In the genomic region with DNA sequence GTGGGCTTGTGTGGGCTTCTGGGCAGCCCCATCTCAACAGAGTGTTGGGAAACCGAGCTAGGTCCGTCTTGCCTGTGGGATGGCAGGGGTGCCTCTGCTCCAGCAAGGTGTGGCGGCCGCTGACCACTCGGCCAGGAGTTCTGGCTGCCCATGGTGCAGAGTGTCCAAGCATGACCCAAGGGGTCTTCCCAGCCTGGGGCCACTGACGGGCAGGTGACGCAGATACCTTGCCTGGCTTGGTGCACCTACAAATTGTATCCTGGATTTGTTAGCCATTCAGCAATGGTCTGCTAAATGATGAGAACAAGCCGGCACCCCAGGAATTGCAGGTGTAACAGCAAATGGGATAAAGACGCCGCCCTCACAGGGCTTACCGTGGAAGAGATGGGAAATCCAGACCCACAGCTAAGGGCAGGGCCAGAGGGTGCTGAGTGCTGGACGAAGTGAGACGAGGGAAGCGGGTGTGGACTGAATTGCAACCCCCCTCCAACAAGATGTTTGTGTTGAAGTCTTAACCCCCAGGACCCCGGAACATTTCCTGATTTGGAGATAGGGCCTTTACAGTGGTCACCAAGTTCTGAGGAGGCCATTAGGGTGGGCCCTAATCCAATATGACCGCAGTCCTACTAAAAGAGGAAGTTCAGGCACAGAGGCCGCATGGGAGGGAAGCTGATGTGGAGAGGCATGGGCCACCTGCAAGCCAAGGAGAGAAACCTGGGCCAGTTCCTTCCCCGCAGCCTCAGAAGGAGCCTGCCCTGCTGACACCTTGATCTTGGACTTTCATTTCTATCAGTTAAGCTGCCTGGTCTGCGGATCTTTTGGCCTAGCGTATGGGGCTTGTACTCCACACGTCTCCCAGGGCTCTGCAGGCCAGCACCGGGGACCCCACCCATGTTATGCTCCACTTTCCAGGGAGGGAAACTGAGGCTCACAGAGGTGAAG, we compare ENCODE assay signal across 1 cellular context.
TF ChIP-seq lines count a peak whose summit lies in the region.

No MANE protein-coding gene starts in this region.

TF ChIP-seq in HCT116, 20 proteins besides CTCF, POLR2A, EP300 and RAD21 (continued from another document):
- TF ChIP-seq EZH2phosphoT487 (IDR thresholded peaks at IDR 0.05; ENCODE audit: borderline replicate concordance) = no peak
- TF ChIP-seq, protein P1, sequence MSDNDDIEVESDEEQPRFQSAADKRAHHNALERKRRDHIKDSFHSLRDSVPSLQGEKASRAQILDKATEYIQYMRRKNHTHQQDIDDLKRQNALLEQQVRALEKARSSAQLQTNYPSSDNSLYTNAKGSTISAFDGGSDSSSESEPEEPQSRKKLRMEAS (IDR thresholded peaks at IDR 0.05) = no peak
- no peak for TF ChIP-seq ZFX (IDR thresholded peaks at IDR 0.05)
- no peak for TF ChIP-seq ELF1 (IDR thresholded peaks at IDR 0.05; ENCODE audit: borderline replicate concordance, low read depth)
- TF ChIP-seq, protein P2, sequence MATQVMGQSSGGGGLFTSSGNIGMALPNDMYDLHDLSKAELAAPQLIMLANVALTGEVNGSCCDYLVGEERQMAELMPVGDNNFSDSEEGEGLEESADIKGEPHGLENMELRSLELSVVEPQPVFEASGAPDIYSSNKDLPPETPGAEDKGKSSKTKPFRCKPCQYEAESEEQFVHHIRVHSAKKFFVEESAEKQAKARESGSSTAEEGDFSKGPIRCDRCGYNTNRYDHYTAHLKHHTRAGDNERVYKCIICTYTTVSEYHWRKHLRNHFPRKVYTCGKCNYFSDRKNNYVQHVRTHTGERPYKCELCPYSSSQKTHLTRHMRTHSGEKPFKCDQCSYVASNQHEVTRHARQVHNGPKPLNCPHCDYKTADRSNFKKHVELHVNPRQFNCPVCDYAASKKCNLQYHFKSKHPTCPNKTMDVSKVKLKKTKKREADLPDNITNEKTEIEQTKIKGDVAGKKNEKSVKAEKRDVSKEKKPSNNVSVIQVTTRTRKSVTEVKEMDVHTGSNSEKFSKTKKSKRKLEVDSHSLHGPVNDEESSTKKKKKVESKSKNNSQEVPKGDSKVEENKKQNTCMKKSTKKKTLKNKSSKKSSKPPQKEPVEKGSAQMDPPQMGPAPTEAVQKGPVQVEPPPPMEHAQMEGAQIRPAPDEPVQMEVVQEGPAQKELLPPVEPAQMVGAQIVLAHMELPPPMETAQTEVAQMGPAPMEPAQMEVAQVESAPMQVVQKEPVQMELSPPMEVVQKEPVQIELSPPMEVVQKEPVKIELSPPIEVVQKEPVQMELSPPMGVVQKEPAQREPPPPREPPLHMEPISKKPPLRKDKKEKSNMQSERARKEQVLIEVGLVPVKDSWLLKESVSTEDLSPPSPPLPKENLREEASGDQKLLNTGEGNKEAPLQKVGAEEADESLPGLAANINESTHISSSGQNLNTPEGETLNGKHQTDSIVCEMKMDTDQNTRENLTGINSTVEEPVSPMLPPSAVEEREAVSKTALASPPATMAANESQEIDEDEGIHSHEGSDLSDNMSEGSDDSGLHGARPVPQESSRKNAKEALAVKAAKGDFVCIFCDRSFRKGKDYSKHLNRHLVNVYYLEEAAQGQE (IDR thresholded peaks at IDR 0.05; ENCODE audit: low read depth) = no peak
- TF ChIP-seq, protein P3, sequence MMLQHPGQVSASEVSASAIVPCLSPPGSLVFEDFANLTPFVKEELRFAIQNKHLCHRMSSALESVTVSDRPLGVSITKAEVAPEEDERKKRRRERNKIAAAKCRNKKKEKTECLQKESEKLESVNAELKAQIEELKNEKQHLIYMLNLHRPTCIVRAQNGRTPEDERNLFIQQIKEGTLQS (IDR thresholded peaks at IDR 0.05) = no peak
- no peak for TF ChIP-seq SP1 (IDR thresholded peaks at IDR 0.05; ENCODE audit: low read depth)
- TF ChIP-seq SRF (IDR thresholded peaks at IDR 0.05; ENCODE audit: low read depth) = no peak
- TF ChIP-seq FOSL1 (IDR thresholded peaks at IDR 0.05; ENCODE audit: low read depth) = no peak
- TF ChIP-seq EZH2 (IDR thresholded peaks at IDR 0.05) = no peak
- TF ChIP-seq POLR2AphosphoS5 (IDR thresholded peaks at IDR 0.05; ENCODE audit: low read depth, low read length) = no peak
- no peak for TF ChIP-seq YY1 (IDR thresholded peaks at IDR 0.05; ENCODE audit: extremely low read depth, insufficient replicate concordance, low read depth, low read length)
- TF ChIP-seq CEBPB (IDR thresholded peaks at IDR 0.05; ENCODE audit: low read depth) = no peak
- no peak for TF ChIP-seq SIN3A (IDR thresholded peaks at IDR 0.05; ENCODE audit: low read depth)
